Comparison of ENCODE assay signal across 1 cellular context in genomic region chr4:82562553-82562854, GRCh38.
TF ChIP-seq lines count a peak whose summit lies in the region.

No MANE protein-coding gene starts in this region.

TF ChIP-seq in H1, 55 proteins besides CTCF, POLR2A, EP300 and RAD21 (continued from another document):
- TF ChIP-seq KDM4A (IDR thresholded peaks at IDR 0.05; ENCODE audit: low read depth, low read length, severe bottlenecking) (no peak), MAFK (IDR thresholded peaks at IDR 0.05; ENCODE audit: low read depth, low read length) (no peak), GTF2F1 (IDR thresholded peaks at IDR 0.05; ENCODE audit: borderline replicate concordance, low read depth, low read length) (no peak), SIN3A (conservative IDR thresholded peaks at IDR 0.05 in 1 of 2, IDR thresholded peaks at IDR 0.05 in 1 of 2; ENCODE audit: low read depth in 1 of 2, low read length in 2 of 2) (no peak), TAF1 (IDR thresholded peaks at IDR 0.05; ENCODE audit: low read depth, low read length) (no peak), NANOG (IDR thresholded peaks at IDR 0.05; ENCODE audit: insufficient read depth, low read depth, low read length, poor library complexity, severe bottlenecking) (no peak)
